In the genomic region with DNA sequence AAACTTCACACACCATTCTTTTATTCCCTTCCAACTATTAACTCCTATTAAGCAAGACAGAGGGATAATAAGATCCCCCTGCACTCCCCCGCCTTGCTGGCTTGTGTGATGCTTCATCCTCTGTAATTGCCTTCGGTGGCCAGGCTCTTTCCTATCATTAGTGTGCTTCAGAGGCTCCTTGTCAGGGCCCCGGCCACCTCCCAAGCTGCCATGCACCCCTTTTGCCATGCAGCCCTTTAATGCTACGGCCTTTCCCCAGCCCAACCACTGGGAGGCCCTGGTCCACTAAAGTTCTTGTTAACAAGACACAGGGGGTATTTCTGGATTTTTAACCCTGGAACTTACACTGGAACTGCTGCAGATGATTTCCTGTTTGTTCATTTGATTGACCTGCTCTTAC, we compare ENCODE assay signal across 15 cellular contexts.
DNase-seq lines count a peak whose midpoint lies in the region; ATAC-seq and TF ChIP-seq lines count a peak whose summit lies in the region.
"Had no signal": no experiment of that assay in that cellular context is flagged by ENCODE, and none has a peak within 500 bp of the region (broad histone marks: within the 10 kb centered on the region; RNA-seq: fewer than 3 reads in every experiment).

No MANE protein-coding gene starts in this region.

- peak overlapping the region; percentile 14 for H3K27ac Mint-ChIP-seq in chondrocyte (ENCODE audit: unreplicated experiment)
- H3K27ac Mint-ChIP-seq: activated CD4-positive, alpha-beta memory T cell treated with anti-CD3 and anti-CD28 coated beads for 36 hours; CD4-positive, CD25-positive, alpha-beta regulatory T cell; natural killer cell treated with Interleukin-12 subunit alpha and Interleukin-12 subunit beta and Interleukin-15 and Interleukin-18, amount 100 ng/mL, for 72 hours had no signal

- H3K4me1 ChIP-seq in adrenal gland (replicated peaks in 1 of 2), result no peaks in the 10 kb centered on the region
- H3K4me1 ChIP-seq in SJCRH30, result no peaks in the 10 kb centered on the region
- H3K4me1 ChIP-seq: breast epithelium had no signal

- H3K4me3 Mint-ChIP-seq in chondrocyte (ENCODE audit: unreplicated experiment), result no peak overlapping the region
- H3K4me3 Mint-ChIP-seq: activated CD4-positive, alpha-beta memory T cell treated with anti-CD3 and anti-CD28 coated beads for 36 hours; CD4-positive, CD25-positive, alpha-beta regulatory T cell; natural killer cell treated with Interleukin-12 subunit alpha and Interleukin-12 subunit beta and Interleukin-15 and Interleukin-18, amount 100 ng/mL, for 72 hours had no signal

- no peaks in the 10 kb centered on the region for H3K9me3 ChIP-seq in adrenal gland (replicated peaks in 1 of 3)
- no peaks in the 10 kb centered on the region for H3K9me3 ChIP-seq in SJCRH30 (replicated peaks)
- H3K9me3 ChIP-seq: breast epithelium had no signal

- intact Hi-C loops in adrenal gland (cut with DNase I), result no loop called here

- TF ChIP-seq CTCF in GM12872 (IDR thresholded peaks at IDR 0.05; ENCODE audit: insufficient read depth, low read depth, low read length) (peak; percentile 11; the same call in 1 of the 3 replicates), chondrocyte (IDR thresholded peaks at IDR 0.05) (peak; percentile 60), omental fat pad (IDR thresholded peaks at IDR 0.05) (no peak), adrenal gland (IDR thresholded peaks at IDR 0.05) (no peak)

- H3K27me3 Mint-ChIP-seq in chondrocyte (ENCODE audit: low read depth), result peaks cover 6% of the 10 kb centered on the region

- H3K4me3 ChIP-seq in adrenal gland (no peak overlapping the region), SJCRH30 (no peak overlapping the region)
- H3K4me3 ChIP-seq: breast epithelium had no signal

- no peak overlapping the region for H3K27ac ChIP-seq in adrenal gland
- H3K27ac ChIP-seq in SJCRH30, result no peak overlapping the region
- H3K27ac ChIP-seq: breast epithelium had no signal

- no peak for TF ChIP-seq POLR2A in adrenal gland (IDR thresholded peaks at IDR 0.05)

- WGBS in adrenal gland, 4 donors, result 86 to 93% (median 90%) methylated on average over 4 of the region's 4 CpGs

- no peaks in the 10 kb centered on the region for H3K9me3 Mint-ChIP-seq in chondrocyte (ENCODE audit: low read depth)
- H3K9me3 Mint-ChIP-seq: activated CD4-positive, alpha-beta memory T cell treated with anti-CD3 and anti-CD28 coated beads for 36 hours; CD4-positive, CD25-positive, alpha-beta regulatory T cell; natural killer cell treated with Interleukin-12 subunit alpha and Interleukin-12 subunit beta and Interleukin-15 and Interleukin-18, amount 100 ng/mL, for 72 hours had no signal

- H3K27me3 ChIP-seq in adrenal gland (no peaks in the 10 kb centered on the region), SJCRH30 (no peaks in the 10 kb centered on the region)
- H3K27me3 ChIP-seq: breast epithelium had no signal

- no peaks in the 10 kb centered on the region for H3K36me3 ChIP-seq in adrenal gland (replicated peaks in 1 of 2)
- H3K36me3 ChIP-seq in SJCRH30, result no peaks in the 10 kb centered on the region
- H3K36me3 ChIP-seq: breast epithelium had no signal

- DNase-seq in NCI-H2227 treated with DMSO at 0.1 percent for 48 hours (lab: John Stamatoyannopoulos, UW) (peak; percentile 25), chondrocyte (ENCODE audit: low spot score) (no peak), omental fat pad (ENCODE audit: low spot score) (no peak), GM03348 (ENCODE audit: low spot score) (no peak), islet precursor cell (no peak), adrenal gland (no peak), SJCRH30 (no peak)
- DNase-seq: activated CD4-positive, alpha-beta memory T cell treated with anti-CD3 and anti-CD28 coated beads for 36 hours; activated effector memory CD4-positive, alpha-beta T cell treated with Interleukin-2 at 50 U/mL for 16 hours; CD4-positive, CD25-positive, alpha-beta regulatory T cell; GF-D8; T-helper 9 cell had no signal

- peak; percentile 43 for ATAC-seq in omental fat pad (ENCODE audit: low FRiP score)
- ATAC-seq: natural killer cell treated with Interleukin-12 subunit alpha and Interleukin-12 subunit beta and Interleukin-15 and Interleukin-18, amount 100 ng/mL, for 72 hours had no signal

- peaks cover 31% of the 10 kb centered on the region for H3K4me1 Mint-ChIP-seq in chondrocyte (ENCODE audit: low read depth)
- H3K4me1 Mint-ChIP-seq: CD4-positive, CD25-positive, alpha-beta regulatory T cell had no signal

- no peaks in the 10 kb centered on the region for H3K36me3 Mint-ChIP-seq in chondrocyte (ENCODE audit: low read depth)
- H3K36me3 Mint-ChIP-seq: activated CD4-positive, alpha-beta memory T cell treated with anti-CD3 and anti-CD28 coated beads for 36 hours; CD4-positive, CD25-positive, alpha-beta regulatory T cell; natural killer cell treated with Interleukin-12 subunit alpha and Interleukin-12 subunit beta and Interleukin-15 and Interleukin-18, amount 100 ng/mL, for 72 hours had no signal

Comparison
In these comparisons a context has a peak if more than half of its experiments do, and no peak if none do; other contexts are left out.
1. CTCF ChIP-seq: peak in GM12872 (single experiment) and chondrocyte (single experiment); none in omental fat pad (0 of 3) and adrenal gland (0 of 6).